Comparison of ENCODE assay signal across 10 cellular contexts in the genomic region with DNA sequence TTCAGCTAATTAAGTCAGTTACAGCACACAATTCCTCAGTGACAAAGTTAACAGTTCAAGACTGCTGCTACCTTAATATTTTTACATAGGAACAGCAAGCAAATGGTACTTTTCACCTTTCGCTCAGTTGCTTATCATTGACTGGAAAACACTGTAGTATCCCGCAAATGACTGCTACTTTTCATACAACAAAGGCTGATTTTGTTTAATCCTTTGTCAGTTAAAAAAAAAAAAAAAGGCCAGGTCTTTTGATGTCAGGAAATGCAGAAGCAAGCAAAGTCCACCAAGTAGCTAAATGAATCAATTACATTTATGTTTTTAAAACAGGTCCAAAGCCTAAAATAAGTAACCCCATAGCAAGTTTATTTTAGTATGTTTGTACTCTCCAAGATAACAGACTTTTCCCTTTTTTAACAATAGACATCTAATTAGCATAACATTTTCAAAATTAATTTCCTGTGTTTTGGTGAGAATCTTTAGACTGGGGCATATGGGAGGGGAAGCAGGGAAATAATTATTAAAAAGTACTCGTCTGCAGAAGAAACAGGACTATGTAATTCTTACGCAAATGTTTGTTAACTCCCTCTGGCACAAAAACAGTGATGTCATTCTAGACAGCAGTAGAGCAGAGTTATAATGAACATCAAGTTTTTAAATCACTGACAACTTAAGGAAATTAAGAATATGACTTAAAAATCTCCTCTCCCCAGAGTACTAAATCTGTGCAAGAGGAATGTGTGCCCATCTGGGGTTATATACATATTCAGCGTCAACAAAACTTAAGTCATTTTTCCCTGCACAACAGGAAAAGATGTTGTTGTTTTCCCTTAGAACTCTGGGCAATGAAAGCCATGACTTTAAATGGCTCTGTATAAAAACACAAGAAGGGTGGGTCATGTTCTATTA. TPM values are rescaled to one million over a fixed set of nuclear protein-coding genes. Genes with fewer than 3 reads are reported as not detected.
DNase-seq lines count a peak whose midpoint lies in the region; ATAC-seq and TF ChIP-seq lines count a peak whose summit lies in the region.
"Had no signal": no experiment of that assay in that cellular context is flagged by ENCODE, and none has a peak within 500 bp of the region (broad histone marks: within the 10 kb centered on the region; RNA-seq: fewer than 3 reads in every experiment).

No MANE protein-coding gene starts in this region.

- H3K27ac ChIP-seq in BLaER1 (no peak overlapping the region), PC-9 (peak overlapping the region; percentile 17), esophagus squamous epithelium (peak overlapping the region in 3 of 4 donors; percentile 44 to 65 (median 47))

- H4K20me1 ChIP-seq in BLaER1 (peaks cover 51% of the 10 kb centered on the region), PC-9 (ENCODE audit: insufficient read depth) (no peaks in the 10 kb centered on the region)

- H3K4me3 ChIP-seq in BLaER1 (no peak overlapping the region), PC-9 (no peak overlapping the region), esophagus squamous epithelium (no peak overlapping the region)

- no peaks in the 10 kb centered on the region for H3K9me3 Mint-ChIP-seq in naive thymus-derived CD8-positive, alpha-beta T cell

- H3K4me3 Mint-ChIP-seq in naive thymus-derived CD8-positive, alpha-beta T cell = peak overlapping the region in 5 of 10 donors; percentile 6 to 35 (median 16)

- no peak for TF ChIP-seq POLR2A in esophagus squamous epithelium (IDR thresholded peaks at IDR 0.05)

- H3K36me3 ChIP-seq in BLaER1 (peaks cover 27% of the 10 kb centered on the region), PC-9 (ENCODE audit: low read depth) (peaks cover 26% of the 10 kb centered on the region; the same call in 1 of the 2 replicates), esophagus squamous epithelium (peaks cover 0 to 7% (median 0%) of the 10 kb centered on the region in 3 donors)

- DNase-seq in PC-9 = no peak
- no peak for DNase-seq in esophagus squamous epithelium (lab: John Stamatoyannopoulos, UW)
- peak in 1 of 10 donors; percentile 23 for DNase-seq in naive thymus-derived CD8-positive, alpha-beta T cell
- DNase-seq in NCI-H1436 (lab: John Stamatoyannopoulos, UW) = no peak
- DNase-seq: NCI-H82, retina had no signal

- peaks cover 25% of the 10 kb centered on the region for H3F3A ChIP-seq in PC-9 (ENCODE audit: insufficient read depth, low read depth)

- CTCF ChIA-PET in PC-9 (lab: Charles Lee) = interaction anchor here (0.6 to 0.7 kb wide), 2 partner anchors 48 to 1271 kb away, joined by 3 to 5 read pairs; no protein-coding TSS in a partner anchor

- H3K27me3 Mint-ChIP-seq in naive thymus-derived CD8-positive, alpha-beta T cell = no peaks in the 10 kb centered on the region

- BruUV-seq in PC-9 (replicated peaks; lab: Mats Ljungman, UMichigan) = no TSS peak

- peaks cover 0 to 35% (median 0%) of the 10 kb centered on the region in 3 donors for H3K36me3 Mint-ChIP-seq in naive thymus-derived CD8-positive, alpha-beta T cell

- no peaks in the 10 kb centered on the region for H3K27me3 ChIP-seq in BLaER1
- H3K27me3 ChIP-seq in PC-9 (ENCODE audit: insufficient read depth, low read depth) = no peaks in the 10 kb centered on the region
- no peaks in the 10 kb centered on the region for H3K27me3 ChIP-seq in esophagus squamous epithelium

- peak overlapping the region in 6 of 10 donors; percentile 2 to 73 (median 50) for H3K27ac Mint-ChIP-seq in naive thymus-derived CD8-positive, alpha-beta T cell

- peak; percentile 9 to 35 for ATAC-seq in naive thymus-derived CD8-positive, alpha-beta T cell
- ATAC-seq in HG02610 (IDR thresholded peaks at IDR 0.05; ENCODE audit: unreplicated experiment) = no peak
- no peak for ATAC-seq in HG03095 (IDR thresholded peaks at IDR 0.05; ENCODE audit: unreplicated experiment)
- no peak for ATAC-seq in GM21529 (IDR thresholded peaks at IDR 0.05; ENCODE audit: unreplicated experiment)

- no peaks in the 10 kb centered on the region for H3K9me2 ChIP-seq in PC-9 (ENCODE audit: insufficient read depth)

- H3K4me1 ChIP-seq in BLaER1 = peaks cover 18% of the 10 kb centered on the region; the same call in 1 of the 2 replicates
- peaks cover 52% of the 10 kb centered on the region for H3K4me1 ChIP-seq in PC-9 (replicated peaks; ENCODE audit: insufficient read depth)
- H3K4me1 ChIP-seq in esophagus squamous epithelium = peaks cover 0 to 40% (median 11%) of the 10 kb centered on the region in 3 donors

- H3K4me1 Mint-ChIP-seq in naive thymus-derived CD8-positive, alpha-beta T cell = peaks cover 24 to 70% (median 62%) of the 10 kb centered on the region in 4 donors

- 61% methylated on average over 5 of the region's 5 CpGs for WGBS in esophagus squamous epithelium, 2 donors

- no peak overlapping the region for H3K9ac ChIP-seq in BLaER1

- no peak for TF ChIP-seq CTCF in PC-9 (conservative IDR thresholded peaks at IDR 0.05)
- TF ChIP-seq CTCF in esophagus squamous epithelium (IDR thresholded peaks at IDR 0.05) = no peak

- intact Hi-C loops in PC-9 (cut with micrococcal nuclease; ENCODE audit: unreplicated experiment) (no loop called here), esophagus squamous epithelium (cut with DNase I) (no loop called here)

- peak overlapping the region; percentile 20; the same call in 1 of the 2 replicates for H3K4me2 ChIP-seq in BLaER1
- peak overlapping the region; percentile 5; the same call in 1 of the 2 replicates for H3K4me2 ChIP-seq in PC-9

- H3K79me2 ChIP-seq in PC-9 (ENCODE audit: low read depth) = peaks cover 91% of the 10 kb centered on the region

- POLR2A ChIA-PET in PC-9 (lab: Charles Lee; ENCODE audit: unreplicated experiment) = interaction anchor here (0.6 kb wide), 2 partner anchors 114 to 1246 kb away, joined by 3 to 7 read pairs; no protein-coding TSS in a partner anchor
- POLR2A ChIA-PET in naive thymus-derived CD8-positive, alpha-beta T cell (lab: Charles Lee) = no interaction called here

- no peak overlapping the region for H2AFZ ChIP-seq in PC-9

- H3K9me3 ChIP-seq in BLaER1 (no peaks in the 10 kb centered on the region), PC-9 (ENCODE audit: insufficient read depth, low read depth) (no peaks in the 10 kb centered on the region), esophagus squamous epithelium (no peaks in the 10 kb centered on the region)

RNA-seq across cellular contexts. Expression of a gene that starts 9.6 kb away (rescaled TPM):
- total RNA-seq in PC-9 (2021) (62.7 and 69.1 TPM in 2 replicates), esophagus squamous epithelium (10 to 100 TPM; 38.1 to 67.5 (median 60.4) TPM)
- total RNA-seq in naive thymus-derived CD8-positive, alpha-beta T cell = 10 to 100 TPM; 24.8 to 30.0 TPM
- polyA plus RNA-seq in naive thymus-derived CD8-positive, alpha-beta T cell = 100 to 1,000 TPM; 120 to 132 (median 129) TPM

RNA-seq across cellular contexts. Expression of a gene that starts 53.1 kb away (rescaled TPM):
- total RNA-seq in PC-9 (2021) = 8.5 and 9.0 TPM in 2 replicates
- 10 to 100 TPM; 24.6 to 72.4 (median 42.1) TPM for total RNA-seq in esophagus squamous epithelium
- total RNA-seq in naive thymus-derived CD8-positive, alpha-beta T cell = under 1 TPM; 0.30 to 0.44 TPM
- polyA plus RNA-seq in naive thymus-derived CD8-positive, alpha-beta T cell = under 1 TPM in 1 of 3 donors, not detected in 2; 0.06 TPM

Comparison
In these comparisons a context has a peak if more than half of its experiments do, and no peak if none do; other contexts are left out.
1. ATAC-seq: peak in naive thymus-derived CD8-positive, alpha-beta T cell (2 of 2); none in HG02610 (single experiment), HG03095 (single experiment) and GM21529 (single experiment).